In the genomic region with DNA sequence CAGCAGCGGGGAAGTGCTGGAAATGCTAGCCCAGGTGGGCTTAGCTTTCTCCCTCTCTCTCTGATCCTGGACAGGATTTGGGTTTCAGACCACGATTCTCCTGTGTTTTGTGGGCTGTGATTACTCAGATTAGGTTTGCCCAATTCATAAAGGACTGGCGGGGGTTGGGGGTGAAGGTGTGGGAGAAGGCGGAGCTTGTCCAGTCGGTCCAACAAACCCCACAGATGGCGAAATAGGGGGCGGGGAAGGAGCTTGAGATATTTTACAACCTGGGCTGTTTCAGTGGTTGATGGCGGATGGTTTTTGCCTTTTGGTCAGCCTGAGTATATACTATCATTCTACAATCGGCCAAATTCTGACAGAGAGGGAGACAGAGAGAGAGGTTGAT, we compare ENCODE assay signal across 9 cellular contexts. TPM values are rescaled to one million over a fixed set of nuclear protein-coding genes. Genes with fewer than 3 reads are reported as not detected.
DNase-seq lines count a peak whose midpoint lies in the region; ATAC-seq, FAIRE-seq and TF ChIP-seq lines count a peak whose summit lies in the region.
"Had no signal": no experiment of that assay in that cellular context is flagged by ENCODE, and none has a peak within 500 bp of the region (broad histone marks: within the 10 kb centered on the region; RNA-seq: fewer than 3 reads in every experiment).

No MANE protein-coding gene starts in this region.

- H3K36me3 ChIP-seq in heart right ventricle (no peaks in the 10 kb centered on the region), right atrium auricular region (no peaks in the 10 kb centered on the region), adipocyte (ENCODE audit: control insufficient read depth, insufficient read depth, low read length, severe bottlenecking) (no peaks in the 10 kb centered on the region), brain microvascular endothelial cell (replicated peaks) (no peaks in the 10 kb centered on the region)

- H3K9me3 ChIP-seq in heart right ventricle (no peaks in the 10 kb centered on the region), right atrium auricular region (no peaks in the 10 kb centered on the region), adipocyte (ENCODE audit: control insufficient read depth, low read length) (no peaks in the 10 kb centered on the region)

- peak overlapping the region in 6 of 10 donors; percentile 24 to 42 (median 36) for H3K4me3 ChIP-seq in heart right ventricle
- H3K4me3 ChIP-seq in right atrium auricular region = peak overlapping the region in 1 of 2 donors; percentile 32
- peak overlapping the region; percentile 37 for H3K4me3 ChIP-seq in adipocyte (ENCODE audit: low read length)
- no peak overlapping the region for H3K4me3 ChIP-seq in brain microvascular endothelial cell (ENCODE audit: low read depth, low read length)

- in situ Hi-C loops in brain microvascular endothelial cell (cut with HindIII; ENCODE audit: low pct_ligation_motif_present, low sequenced_read_pairs) = no loop called here

- intact Hi-C loops in heart right ventricle (cut with DNase I) = no loop called here

- no peak for DNase-seq in heart right ventricle
- no peak for DNase-seq in right atrium auricular region (ENCODE audit: low spot score)
- no peak for DNase-seq in adipocyte (ENCODE audit: low read depth)
- peak; percentile 51 for DNase-seq in kidney glomerular epithelial cell (lab: John Stamatoyannopoulos, UW)
- DNase-seq in urothelium cell line (ENCODE audit: low spot score) = peak; percentile 33
- no peak for DNase-seq in NCI-H187 treated with DMSO at 0.1 percent for 48 hours (lab: John Stamatoyannopoulos, UW)
- no peak for DNase-seq in brain microvascular endothelial cell
- DNase-seq: CD4-positive, CD25-positive, alpha-beta regulatory T cell had no signal

- 4 to 5% methylated on average over 9 of the region's 9 CpGs for WGBS in heart right ventricle, 2 donors

- FAIRE-seq in urothelium cell line (lab: Jason Lieb, UNC) = no peak

- ATAC-seq in heart right ventricle (no peak), GM19324 (IDR thresholded peaks at IDR 0.05; ENCODE audit: low FRiP score, unreplicated experiment) (no peak)

- H3K9ac ChIP-seq in adipocyte (ENCODE audit: low read length) = no peak overlapping the region

- H3K4me1 ChIP-seq in heart right ventricle = peaks cover 0 to 12% (median 5%) of the 10 kb centered on the region in 9 donors
- peaks cover 0 to 7% of the 10 kb centered on the region in 2 donors for H3K4me1 ChIP-seq in right atrium auricular region
- no peaks in the 10 kb centered on the region for H3K4me1 ChIP-seq in adipocyte (ENCODE audit: control insufficient read depth, insufficient read depth, low read length)

- no peak for TF ChIP-seq CTCF in heart right ventricle (IDR thresholded peaks at IDR 0.05)
- no peak for TF ChIP-seq CTCF in right atrium auricular region (IDR thresholded peaks at IDR 0.05)
- no peak for TF ChIP-seq CTCF in brain microvascular endothelial cell (IDR thresholded peaks at IDR 0.05; ENCODE audit: low read depth, low read length, missing control alignments)

- H3K27me3 ChIP-seq in heart right ventricle = peaks cover 0 to 62% (median 41%) of the 10 kb centered on the region in 7 donors
- peaks cover 0 to 3% of the 10 kb centered on the region in 2 donors for H3K27me3 ChIP-seq in right atrium auricular region
- H3K27me3 ChIP-seq in adipocyte (replicated peaks; ENCODE audit: control insufficient read depth, insufficient read depth, low read length) = peaks cover 3% of the 10 kb centered on the region
- no peaks in the 10 kb centered on the region for H3K27me3 ChIP-seq in brain microvascular endothelial cell (replicated peaks)

- H3K27ac ChIP-seq in heart right ventricle (no peak overlapping the region), right atrium auricular region (no peak overlapping the region), brain microvascular endothelial cell (no peak overlapping the region)

RNA-seq across cellular contexts. Expression of a gene that starts 35.2 kb away (rescaled TPM):
- total RNA-seq in heart right ventricle = 1 to 10 TPM in 2 of 10 donors, under 1 TPM in 7, not detected in 1; 0.12 to 1.6 (median 0.34) TPM
- under 1 TPM in 1 of 2 donors, not detected in 1; 0.04 TPM for polyA plus RNA-seq in heart right ventricle
- 1 to 10 TPM; 3.7 to 4.1 TPM for total RNA-seq in right atrium auricular region
- total RNA-seq: CD4-positive, CD25-positive, alpha-beta regulatory T cell had no signal
- polyA plus RNA-seq: CD4-positive, CD25-positive, alpha-beta regulatory T cell had no signal

RNA-seq across cellular contexts. Expression of a gene that starts 49.7 kb away (rescaled TPM):
- total RNA-seq in heart right ventricle (not detected), right atrium auricular region (not detected)
- not detected for polyA plus RNA-seq in heart right ventricle
- total RNA-seq: CD4-positive, CD25-positive, alpha-beta regulatory T cell had no signal
- polyA plus RNA-seq: CD4-positive, CD25-positive, alpha-beta regulatory T cell had no signal

Comparison
In these comparisons a context has a peak if more than half of its experiments do, and no peak if none do; other contexts are left out.
1. DNase-seq: peak in kidney glomerular epithelial cell (single experiment) and urothelium cell line (single experiment); none in heart right ventricle (0 of 2), right atrium auricular region (single experiment), adipocyte (single experiment), NCI-H187 treated with DMSO at 0.1 percent for 48 hours (single experiment) and brain microvascular endothelial cell (single experiment).